ENCODE assay signal across 11 cellular contexts in the genomic region with DNA sequence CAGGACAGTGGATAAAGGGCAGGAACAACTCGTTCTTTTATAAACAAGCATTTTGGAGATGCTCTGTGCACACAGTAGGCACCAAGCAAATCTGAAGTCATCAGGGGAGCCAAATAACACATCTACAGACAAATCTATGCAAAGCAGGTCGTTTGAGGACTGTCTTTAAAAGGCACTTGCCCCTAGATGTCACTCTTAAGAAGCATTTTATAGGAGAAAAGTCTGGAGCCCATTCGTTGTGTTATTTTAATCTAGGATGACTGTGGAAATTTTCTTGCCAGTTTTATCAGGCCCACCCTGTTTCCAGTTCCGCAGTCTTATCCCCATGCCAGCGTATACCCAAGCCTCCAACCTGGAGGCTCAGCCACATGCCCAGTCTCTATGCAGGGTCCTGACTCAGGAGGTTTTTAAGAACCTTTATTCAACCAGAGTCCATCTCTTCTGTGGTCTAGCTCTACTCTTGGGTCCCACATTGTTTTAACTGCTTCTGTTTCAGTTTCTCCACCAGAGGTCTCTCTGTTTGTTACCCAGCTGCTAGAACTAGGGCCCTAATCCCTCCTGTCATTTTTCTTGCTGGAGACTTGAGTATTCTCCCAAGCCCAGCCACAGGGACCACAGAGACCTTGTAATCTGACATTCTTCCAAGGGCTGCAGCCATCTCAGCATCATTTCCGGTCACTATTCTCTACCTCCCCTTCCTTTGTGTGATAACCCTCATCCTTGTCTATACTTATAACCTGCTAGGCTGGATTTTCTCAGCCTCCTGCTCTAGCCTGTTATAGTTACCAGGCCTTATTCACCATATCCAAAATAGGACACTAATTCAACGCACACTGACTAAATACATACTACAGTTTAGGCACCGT. TPM values are rescaled to one million over a fixed set of nuclear protein-coding genes. Genes with fewer than 3 reads are reported as not detected.
DNase-seq lines count a peak whose midpoint lies in the region; ATAC-seq and TF ChIP-seq lines count a peak whose summit lies in the region.
"Had no signal": no experiment of that assay in that cellular context is flagged by ENCODE, and none has a peak within 500 bp of the region (broad histone marks: within the 10 kb centered on the region; RNA-seq: fewer than 3 reads in every experiment).

No MANE protein-coding gene starts in this region.

- H3K36me3 ChIP-seq in BE2C = no peaks in the 10 kb centered on the region
- H3K36me3 ChIP-seq in upper lobe of right lung = peaks cover 17% of the 10 kb centered on the region

- DNase-seq in BE2C (no peak), NCI-H446 treated with DMSO at 0.1 percent for 48 hours (lab: John Stamatoyannopoulos, UW) (peak; percentile 12), epithelial cell of proximal tubule (ENCODE audit: low read depth) (no peak), upper lobe of right lung (no peak), KG1 (lab: John Stamatoyannopoulos, UW) (no peak), NCI-H2171 treated with DMSO at 0.1 percent for 48 hours (lab: John Stamatoyannopoulos, UW) (no peak), NCI-H2227 (lab: John Stamatoyannopoulos, UW; ENCODE audit: unreplicated experiment) (no peak)
- DNase-seq: effector memory CD4-positive, alpha-beta T cell; stomach had no signal

- TF ChIP-seq CTCF in BE2C (IDR thresholded peaks at IDR 0.05; ENCODE audit: low read depth, low read length) (peak; percentile 53), epithelial cell of proximal tubule (conservative IDR thresholded peaks at IDR 0.05; ENCODE audit: low read depth, low read length) (peak; percentile 2), upper lobe of right lung (IDR thresholded peaks at IDR 0.05) (no peak)

- H3K4me3 ChIP-seq in BE2C (ENCODE audit: low read depth, low read length) (no peak overlapping the region), epithelial cell of proximal tubule (ENCODE audit: low read depth, low read length) (no peak overlapping the region), upper lobe of right lung (no peak overlapping the region)
- H3K4me3 ChIP-seq: BLaER1, stomach had no signal

- no peaks in the 10 kb centered on the region for H3K27me3 ChIP-seq in BE2C
- H3K27me3 ChIP-seq in upper lobe of right lung = no peaks in the 10 kb centered on the region
- H3K27me3 ChIP-seq: BLaER1, stomach had no signal

- no peak overlapping the region for H3K27ac ChIP-seq in upper lobe of right lung
- H3K27ac ChIP-seq: BLaER1, stomach had no signal

- H3K4me1 ChIP-seq in BE2C (no peaks in the 10 kb centered on the region), upper lobe of right lung (no peaks in the 10 kb centered on the region)

- intact Hi-C loops in upper lobe of right lung (cut with DNase I) = no loop called here

- peak; percentile 31 for ATAC-seq in GM18502 (IDR thresholded peaks at IDR 0.05; ENCODE audit: poor library complexity, unreplicated experiment)
- no peak for ATAC-seq in upper lobe of right lung

- H3K9me3 ChIP-seq in BE2C (no peaks in the 10 kb centered on the region), upper lobe of right lung (no peaks in the 10 kb centered on the region)
- H3K9me3 ChIP-seq: stomach had no signal

RNA-seq across cellular contexts. Expression of gene PIK3CG, which starts 26.7 kb away (rescaled TPM):
- not detected for polyA plus RNA-seq in BE2C (2012; ENCODE audit: insufficient read depth, insufficient read length, low read depth)
- total RNA-seq in epithelial cell of proximal tubule = 0.23 and 0.36 TPM in 2 replicates
- 15.7 TPM for total RNA-seq in upper lobe of right lung

Comparison
In these comparisons a context has a peak if more than half of its experiments do, and no peak if none do; other contexts are left out.
1. RNA of gene PIK3CG, which starts 26.7 kb away (total RNA-seq): 15.7 TPM in upper lobe of right lung (single experiment); 0.23 to 0.36 TPM in epithelial cell of proximal tubule; every median in the first group is over 10 times any median in the second.